Comparison of ENCODE assay signal across 18 cellular contexts in genomic region chr1:20143318-20143717, GRCh38. TPM values are rescaled to one million over a fixed set of nuclear protein-coding genes. Genes with fewer than 3 reads are reported as not detected.
DNase-seq lines count a peak whose midpoint lies in the region; ATAC-seq and TF ChIP-seq lines count a peak whose summit lies in the region.
"Had no signal": no experiment of that assay in that cellular context is flagged by ENCODE, and none has a peak within 500 bp of the region (broad histone marks: within the 10 kb centered on the region; RNA-seq: fewer than 3 reads in every experiment).

No MANE protein-coding gene starts in this region.

- H3K4me1 ChIP-seq in lower lobe of right lung = no peaks in the 10 kb centered on the region
- H3K4me1 ChIP-seq: BE2C, Caco-2 had no signal

- ATAC-seq in lower lobe of right lung (no peak), sciatic nerve (no peak)

- H3K9me3 ChIP-seq in lower lobe of right lung = no peaks in the 10 kb centered on the region
- H3K9me3 ChIP-seq: BE2C, Caco-2 had no signal

- intact Hi-C loops in lower lobe of right lung (cut with DNase I) = no loop called here
- intact Hi-C loops in sciatic nerve (cut with DNase I) = no loop called here

- DNase-seq in chondrocyte (ENCODE audit: low spot score) (peak; percentile 66), lower lobe of right lung (peak; percentile 28), sciatic nerve (ENCODE audit: low spot score) (peak; percentile 12), superior temporal gyrus (ENCODE audit: extremely low spot score) (no peak), cerebellar nuclear complex (lab: John Stamatoyannopoulos, UW) (no peak)
- DNase-seq in effector CD8-positive, alpha-beta T cell (lab: John Stamatoyannopoulos, UW) = no peak
- DNase-seq: ACHN; BE2C; C1 segment of cervical spinal cord; Caco-2; CD4-positive, alpha-beta T cell; DMS153; DMS79; GDM1; HCEC 1CT had no signal

- no peak for TF ChIP-seq CTCF in chondrocyte (IDR thresholded peaks at IDR 0.05)
- TF ChIP-seq CTCF in lower lobe of right lung (IDR thresholded peaks at IDR 0.05) = no peak

- H3K27me3 ChIP-seq in lower lobe of right lung (ENCODE audit: low read depth) = no peaks in the 10 kb centered on the region
- H3K27me3 ChIP-seq: BE2C had no signal

- H3K27ac Mint-ChIP-seq in chondrocyte (ENCODE audit: unreplicated experiment) = no peak overlapping the region
- H3K27ac Mint-ChIP-seq: CD4-positive, alpha-beta T cell; GM23338 had no signal

- H3K27me3 Mint-ChIP-seq in chondrocyte (ENCODE audit: low read depth) = peaks cover 25% of the 10 kb centered on the region

- no peak overlapping the region for H3K4me3 Mint-ChIP-seq in chondrocyte (ENCODE audit: unreplicated experiment)
- H3K4me3 Mint-ChIP-seq: CD4-positive, alpha-beta T cell; GM23338 had no signal

- H3K4me3 ChIP-seq in lower lobe of right lung = no peak overlapping the region
- H3K4me3 ChIP-seq: GM23338 had no signal

- H3K36me3 Mint-ChIP-seq in chondrocyte (ENCODE audit: low read depth) = no peaks in the 10 kb centered on the region

- H3K9me3 Mint-ChIP-seq in chondrocyte (ENCODE audit: low read depth) = no peaks in the 10 kb centered on the region
- H3K9me3 Mint-ChIP-seq: CD4-positive, alpha-beta T cell had no signal

- H3K36me3 ChIP-seq in lower lobe of right lung = no peaks in the 10 kb centered on the region
- H3K36me3 ChIP-seq: BE2C had no signal

- no peak overlapping the region for H3K27ac ChIP-seq in lower lobe of right lung

- no peaks in the 10 kb centered on the region for H3K4me1 Mint-ChIP-seq in chondrocyte (ENCODE audit: low read depth)

RNA-seq across cellular contexts. Expression of gene PLA2G2F, which starts 4.2 kb away (rescaled TPM):
- total RNA-seq in chondrocyte (not detected in 3 replicates), lower lobe of right lung (not detected), sciatic nerve (not detected)
- total RNA-seq: Caco-2; CD4-positive, alpha-beta T cell; Daoy; GM23338 had no signal

RNA-seq across cellular contexts. Expression of gene PLA2G2D, which starts 24.0 kb away (rescaled TPM):
- total RNA-seq in chondrocyte (not detected in 3 replicates), lower lobe of right lung (0.27 TPM), sciatic nerve (not detected)
- total RNA-seq: Caco-2; CD4-positive, alpha-beta T cell; Daoy; GM23338; HT-29 had no signal

RNA-seq across cellular contexts. Expression of gene UBXN10, which starts 42.6 kb away (rescaled TPM):
- total RNA-seq in chondrocyte (not detected in 3 replicates), lower lobe of right lung (7.8 TPM), sciatic nerve (0.13 TPM)

RNA-seq across cellular contexts. Expression of gene PLA2G2C, which starts 43.0 kb away (rescaled TPM):
- total RNA-seq in chondrocyte (not detected in 3 replicates), lower lobe of right lung (not detected), sciatic nerve (0.36 TPM)
- total RNA-seq: Caco-2; CD4-positive, alpha-beta T cell; Daoy; GM23338; HT-29 had no signal

Comparison
In these comparisons a context has a peak if more than half of its experiments do, and no peak if none do; other contexts are left out.
1. DNase-seq: peak in chondrocyte (single experiment), lower lobe of right lung (single experiment) and sciatic nerve (single experiment); none in superior temporal gyrus (single experiment), effector CD8-positive, alpha-beta T cell (single experiment) and cerebellar nuclear complex (0 of 2).